In genomic region chr11:19116315-19116970, GRCh38 we compare ENCODE assay signal across 8 cellular contexts. TPM values are rescaled to one million over a fixed set of nuclear protein-coding genes. Genes with fewer than 3 reads are reported as not detected.
A peak's percentile ranks its signal among the peaks of the same experiment; 100 is the strongest.
DNase-seq lines count a peak whose midpoint lies in the region; ATAC-seq, FAIRE-seq and TF ChIP-seq lines count a peak whose summit lies in the region.

No MANE protein-coding gene starts in this region.

- CTCF ChIA-PET in OCI-LY7 (lab: Charles Lee; ENCODE audit: unreplicated experiment) = no interaction called here
- CTCF ChIA-PET in endothelial cell of umbilical vein (lab: Charles Lee) = interaction anchor here (0.7 to 7.4 kb wide), 7 partner anchors 14 to 45 kb away, joined by 3 to 74 read pairs (median 6); no protein-coding TSS in a partner anchor

- peak overlapping the region; percentile 90 for H2AFZ ChIP-seq in OCI-LY7 (ENCODE audit: low read length)
- peak overlapping the region; percentile 94 for H2AFZ ChIP-seq in endothelial cell of umbilical vein (ENCODE audit: low read depth, low read length)

- no peaks in the 10 kb centered on the region for H3K36me3 ChIP-seq in ES-I3 (ENCODE audit: insufficient read depth, low read length)
- peaks cover 16% of the 10 kb centered on the region for H3K36me3 ChIP-seq in OCI-LY7 (ENCODE audit: insufficient read depth, low read length)
- H3K36me3 ChIP-seq in endothelial cell of umbilical vein (ENCODE audit: control insufficient read depth in 2 of 2, extremely low read depth in 1 of 2, insufficient read depth in 2 of 2, low read length in 2 of 2) = peaks cover 0 to 2% of the 10 kb centered on the region in 2 experiments
- H3K36me3 ChIP-seq in pancreas = no peaks in the 10 kb centered on the region

- ATAC-seq in pancreas (no peak), HG03175 (IDR thresholded peaks at IDR 0.05; ENCODE audit: unreplicated experiment) (no peak)

- H3K9me3 ChIP-seq in ES-I3 (ENCODE audit: control insufficient read depth, insufficient read depth, low read length) = no peaks in the 10 kb centered on the region
- H3K9me3 ChIP-seq in OCI-LY7 (ENCODE audit: low read length) = no peaks in the 10 kb centered on the region
- H3K9me3 ChIP-seq in endothelial cell of umbilical vein (replicated peaks; ENCODE audit: control insufficient read depth, insufficient read depth, low read length) = no peaks in the 10 kb centered on the region
- H3K9me3 ChIP-seq in pancreas = no peaks in the 10 kb centered on the region

- 25 to 27% methylated on average over 16 of the region's 16 CpGs for WGBS in pancreas, 2 donors

- peaks cover 17% of the 10 kb centered on the region for H3K79me2 ChIP-seq in OCI-LY7 (ENCODE audit: insufficient read depth, low read depth, low read length)
- H3K79me2 ChIP-seq in endothelial cell of umbilical vein (ENCODE audit: control insufficient read depth, insufficient read depth, low read length) = peaks cover 41% of the 10 kb centered on the region

- H3K27ac ChIP-seq in OCI-LY7 (ENCODE audit: low read depth, low read length, poor library complexity, severe bottlenecking) (no peak overlapping the region), endothelial cell of umbilical vein (ENCODE audit: insufficient read depth, low read depth, low read length) (no peak overlapping the region), pancreas (peak overlapping the region in 3 of 4 donors; percentile 61 to 83 (median 81))

- TF ChIP-seq CTCF in OCI-LY7 (conservative IDR thresholded peaks at IDR 0.05; ENCODE audit: low read length) (no peak), endothelial cell of umbilical vein (IDR thresholded peaks at IDR 0.05; ENCODE audit: extremely low read depth in 1 of 2, insufficient read depth in 1 of 2, low read depth in 1 of 2, low read length in 2 of 2) (no peak), pancreas (IDR thresholded peaks at IDR 0.05) (no peak)

- H3K9ac ChIP-seq in ES-I3 (ENCODE audit: low read depth, low read length) = peak overlapping the region; percentile 91; the same call in 1 of the 2 replicates
- no peak overlapping the region for H3K9ac ChIP-seq in endothelial cell of umbilical vein (replicated peaks; ENCODE audit: extremely low read depth, insufficient read depth, low read length)

- POLR2A ChIA-PET in OCI-LY7 (lab: Charles Lee) (no interaction called here), endothelial cell of umbilical vein (lab: Charles Lee) (interaction anchor here (1.1 to 1.3 kb wide), 3 partner anchors 14 to 116 kb away, joined by 3 to 6 read pairs (median 3); no protein-coding TSS in a partner anchor)

- H3K9me1 ChIP-seq in endothelial cell of umbilical vein (replicated peaks; ENCODE audit: control insufficient read depth, extremely low read depth, insufficient read depth, low read length) = no peaks in the 10 kb centered on the region

- FAIRE-seq in endothelial cell of umbilical vein (lab: Jason Lieb, UNC) (no peak), pancreas (lab: Jason Lieb, UNC) (no peak)

- H3K4me3 ChIP-seq in OCI-LY7 (ENCODE audit: low read depth, low read length, poor library complexity, severe bottlenecking) (peak overlapping the region; percentile 95), endothelial cell of umbilical vein (replicated peaks in 1 of 3; ENCODE audit: insufficient read depth in 1 of 3, low read depth in 1 of 3, low read length in 3 of 3) (peak overlapping the region in 2 of 3 experiments; percentile 74 to 92), pancreas (peak overlapping the region; percentile 56 to 94 (median 90))

- BruUV-seq in OCI-LY7 (replicated peaks; lab: Mats Ljungman, UMichigan) (no TSS peak), endothelial cell of umbilical vein (replicated peaks; lab: Mats Ljungman, UMichigan) (no TSS peak)

- H3K27me3 ChIP-seq in endothelial cell of umbilical vein (ENCODE audit: control insufficient read depth in 2 of 2, insufficient read depth in 2 of 2, low read length in 2 of 2) = no peaks in the 10 kb centered on the region
- H3K27me3 ChIP-seq in pancreas = no peaks in the 10 kb centered on the region

- H4K20me1 ChIP-seq in OCI-LY7 (ENCODE audit: insufficient read depth, low read length) (peaks cover 17% of the 10 kb centered on the region; the same call in 1 of the 2 replicates), endothelial cell of umbilical vein (replicated peaks; ENCODE audit: control insufficient read depth, extremely low read depth, insufficient read depth, low read length) (no peaks in the 10 kb centered on the region)

- no peak for TF ChIP-seq POLR2A in endothelial cell of umbilical vein (IDR thresholded peaks at IDR 0.05; ENCODE audit: low read depth, low read length)

- H3K4me1 ChIP-seq in ES-I3 (ENCODE audit: insufficient read depth, low read length) (no peaks in the 10 kb centered on the region), OCI-LY7 (ENCODE audit: insufficient read depth, low read length, poor library complexity, severe bottlenecking) (peaks cover 21% of the 10 kb centered on the region), endothelial cell of umbilical vein (ENCODE audit: control insufficient read depth, extremely low read depth, insufficient read depth, low read length) (peaks cover 39% of the 10 kb centered on the region), pancreas (peaks cover 8 to 13% (median 12%) of the 10 kb centered on the region in 3 donors)

- no peaks in the 10 kb centered on the region for H3K9me2 ChIP-seq in OCI-LY7 (ENCODE audit: insufficient read depth, low read length)

- DNase-seq in OCI-LY7 (ENCODE audit: low spot score) = peak; percentile 3
- no peak for DNase-seq in endothelial cell of umbilical vein (ENCODE audit: low read depth, low spot score)
- DNase-seq in pancreas = no peak
- DNase-seq in AG08396 (ENCODE audit: low spot score) = no peak
- no peak for DNase-seq in NCI-H1930 (lab: John Stamatoyannopoulos, UW)
- DNase-seq in A172 (ENCODE audit: low spot score) = no peak

- intact Hi-C loops in OCI-LY7 (cut with micrococcal nuclease; ENCODE audit: unreplicated experiment) = loop anchor here (5.0 kb wide), 2 partner anchors 126 to 321 kb away; partner anchors contain the start of gene E2F8
- intact Hi-C loops in endothelial cell of umbilical vein (cut with micrococcal nuclease) = loop anchor here (2.0 kb wide), 1 partner anchor 116 kb away; no protein-coding TSS in a partner anchor
- intact Hi-C loops in pancreas (cut with DNase I) = no loop called here

- peak overlapping the region; percentile 58 for H3K4me2 ChIP-seq in OCI-LY7 (ENCODE audit: low read length)
- peak overlapping the region; percentile 15 for H3K4me2 ChIP-seq in endothelial cell of umbilical vein (ENCODE audit: insufficient read depth, low read length)

- dilution Hi-C loops in endothelial cell of umbilical vein (cut with MboI; ENCODE audit: extremely low pct_ligation_motif_present, low sequenced_read_pairs) = no loop called here

TF ChIP-seq in endothelial cell of umbilical vein, 7 proteins besides CTCF, POLR2A, EP300 and RAD21:
- no peak for TF ChIP-seq EZH2 (IDR thresholded peaks at IDR 0.05; ENCODE audit: borderline replicate concordance, low read depth, low read length, severe bottlenecking)
- TF ChIP-seq GATA2 (IDR thresholded peaks at IDR 0.05; ENCODE audit: insufficient read depth, insufficient read length, low read depth, low read length) = no peak
- TF ChIP-seq MYC (IDR thresholded peaks at IDR 0.05; ENCODE audit: low read depth, low read length) = no peak
- TF ChIP-seq JUN (IDR thresholded peaks at IDR 0.05; ENCODE audit: borderline replicate concordance, insufficient read depth, insufficient read length, low read depth) = no peak
- TF ChIP-seq MAX (IDR thresholded peaks at IDR 0.05; ENCODE audit: insufficient read depth, insufficient read length) = no peak
- TF ChIP-seq POLR2AphosphoS5 (IDR thresholded peaks at IDR 0.05; ENCODE audit: insufficient read depth, low read depth, low read length) = no peak
TF ChIP-seq in endothelial cell of umbilical vein: peak in this region for 0.

RNA-seq across cellular contexts. Expression of gene ZDHHC13, which starts 0.5 kb away (rescaled TPM):
- 23.3 and 25.0 TPM in 2 replicates for total RNA-seq in OCI-LY7 (2014; rRNA removed; shearing (Covaris generic))
- total RNA-seq in OCI-LY7 (2022) = 26.1 and 28.1 TPM in 2 replicates
- total RNA-seq in endothelial cell of umbilical vein = 50.1 and 52.9 TPM in 2 replicates
- 32.4 and 37.4 TPM in 2 replicates for polyA plus RNA-seq in endothelial cell of umbilical vein
- polyA plus RNA-seq in endothelial cell of umbilical vein (2011; cell fraction: cytosol; rRNA removed) = 28.0 and 30.2 TPM in 2 replicates
- 63.1 and 81.3 TPM in 2 replicates for polyA plus RNA-seq in endothelial cell of umbilical vein (2011; cell fraction: nucleus; rRNA removed)
- 36.5 and 60.3 TPM in 2 replicates for polyA plus RNA-seq in endothelial cell of umbilical vein (2012)
- polyA minus RNA-seq in endothelial cell of umbilical vein = 46.4 and 55.8 TPM in 2 replicates
- polyA minus RNA-seq in endothelial cell of umbilical vein (2011; cell fraction: cytosol; rRNA and poly(A)+ RNA removed) = 8.0 TPM
- 42.3 and 83.4 TPM in 2 replicates for polyA minus RNA-seq in endothelial cell of umbilical vein (2011; cell fraction: nucleus; rRNA and poly(A)+ RNA removed)
- total RNA-seq in pancreas = 10 to 100 TPM in 1 of 6 donors, 1 to 10 TPM in 5; 4.5 to 11.2 (median 6.9) TPM
- 10 to 100 TPM in 1 of 2 donors, 1 to 10 TPM in 1; 7.1 to 11.5 TPM for polyA plus RNA-seq in pancreas
- 37.5 and 37.6 TPM in 2 replicates for total RNA-seq in A172 (2014; rRNA removed; shearing (Covaris generic))

RNA-seq across cellular contexts. Expression of gene MRGPRX2, which starts 55.9 kb away (rescaled TPM):
- total RNA-seq in OCI-LY7 (2014; rRNA removed; shearing (Covaris generic)) = not detected in 2 replicates
- total RNA-seq in OCI-LY7 (2022) (not detected in 2 replicates), endothelial cell of umbilical vein (not detected in 2 replicates), pancreas (under 1 TPM in 1 of 6 donors, not detected in 5; 0.09 TPM)
- polyA plus RNA-seq in endothelial cell of umbilical vein (not detected in 2 replicates), pancreas (under 1 TPM in 1 of 2 donors, not detected in 1; 0.05 TPM)
- polyA plus RNA-seq in endothelial cell of umbilical vein (2011; cell fraction: cytosol; rRNA removed) = not detected in 2 replicates
- polyA plus RNA-seq in endothelial cell of umbilical vein (2011; cell fraction: nucleus; rRNA removed) = not detected in 2 replicates
- not detected in 2 replicates for polyA plus RNA-seq in endothelial cell of umbilical vein (2012)
- not detected in 2 replicates for polyA minus RNA-seq in endothelial cell of umbilical vein
- not detected for polyA minus RNA-seq in endothelial cell of umbilical vein (2011; cell fraction: cytosol; rRNA and poly(A)+ RNA removed)
- polyA minus RNA-seq in endothelial cell of umbilical vein (2011; cell fraction: nucleus; rRNA and poly(A)+ RNA removed) = not detected in 2 replicates
- total RNA-seq in A172 (2014; rRNA removed; shearing (Covaris generic)) = not detected in 2 replicates

Comparison
In these comparisons a context has a peak if more than half of its experiments do, and no peak if none do; other contexts are left out.
1. H3K27ac ChIP-seq: peak in pancreas (3 of 4); none in OCI-LY7 (single experiment) and endothelial cell of umbilical vein (single experiment).
2. intact Hi-C loops: an anchor here in OCI-LY7 (5.0 kb wide) and endothelial cell of umbilical vein (2.0 kb wide); none called in pancreas.
3. Peak in every context shown above with its lines, with median percentiles within 50 percentile points of each other: H3K4me3 ChIP-seq.